Comparison of ENCODE assay signal across 8 cellular contexts in the genomic region with DNA sequence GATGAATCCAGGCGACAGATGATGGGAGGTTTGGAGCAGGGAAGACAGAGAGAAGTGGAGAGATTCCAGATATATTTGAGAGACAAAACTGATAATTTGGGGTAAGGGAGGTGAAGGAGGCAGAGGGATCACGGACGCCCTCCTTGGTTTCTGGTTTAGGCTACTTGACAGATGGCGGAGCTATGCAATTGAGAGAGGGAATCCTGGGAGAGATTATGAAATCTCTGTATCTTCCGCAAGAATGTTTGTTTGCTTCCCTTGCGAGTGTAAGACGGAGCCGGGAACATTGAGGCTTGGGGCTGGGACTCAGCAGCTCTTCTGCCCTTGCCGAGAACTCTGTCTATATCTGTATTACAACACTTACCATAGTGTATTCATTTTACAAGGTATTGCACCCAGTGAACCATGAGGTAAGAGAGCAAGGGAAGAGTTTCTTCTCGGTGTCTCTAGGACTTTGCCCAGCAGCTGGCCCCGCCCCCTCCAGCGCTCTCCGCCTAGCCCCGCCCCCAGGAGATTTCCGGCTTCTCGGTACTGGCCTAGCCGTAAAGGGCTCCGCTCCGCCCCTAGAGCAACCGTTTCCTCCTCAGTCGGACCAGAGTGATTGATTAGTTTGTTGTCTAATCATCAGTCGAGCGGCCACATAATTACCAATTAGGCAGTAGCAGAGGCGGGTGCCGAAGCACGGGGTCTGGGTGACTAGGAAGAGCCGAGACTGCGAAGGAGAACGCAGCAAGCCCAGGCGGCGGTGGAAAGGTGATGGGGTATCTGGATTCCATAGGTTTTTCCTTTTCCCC. TPM values are rescaled to one million over a fixed set of nuclear protein-coding genes. Genes with fewer than 3 reads are reported as not detected.
DNase-seq lines count a peak whose midpoint lies in the region; ATAC-seq, FAIRE-seq and TF ChIP-seq lines count a peak whose summit lies in the region.

A gene with protein sequence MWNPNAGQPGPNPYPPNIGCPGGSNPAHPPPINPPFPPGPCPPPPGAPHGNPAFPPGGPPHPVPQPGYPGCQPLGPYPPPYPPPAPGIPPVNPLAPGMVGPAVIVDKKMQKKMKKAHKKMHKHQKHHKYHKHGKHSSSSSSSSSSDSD (plus strand): TSS at position 695 of the 794 bp plus-strand sequence. CDS start 981 bp downstream, outside the sequence.

- DNase-seq in BE2C (peak; percentile 99), GM19239 (ENCODE audit: insufficient read length, low spot score) (peak; percentile 92), NCI-H524 treated with DMSO at 0.1 percent for 48 hours (lab: John Stamatoyannopoulos, UW) (peak; percentile 97), kidney tubule cell (ENCODE audit: low spot score) (peak; percentile 100)
- DNase-seq in activated CD4-positive, alpha-beta T cell treated with anti-CD3 and anti-CD28 coated beads for 4 hours, result peak; percentile 99
- DNase-seq in stimulated activated CD4-positive, alpha-beta T cell treated with anti-CD3 and anti-CD28 coated beads, Interleukin-1b, Interleukin-23, amount 100 ng/mL, for 24 hours (ENCODE audit: low read depth in 4 of 4, low spot score in 1 of 4), result peak; percentile 97 to 99 (median 98)

- H3K36me3 ChIP-seq in BE2C, result peaks cover 7% of the 10 kb centered on the region

- H3K4me3 ChIP-seq in BE2C (ENCODE audit: low read depth, low read length), result peak within 1 kb of the TSS; percentile 93

- ATAC-seq in HG03457 (IDR thresholded peaks at IDR 0.05; ENCODE audit: unreplicated experiment), result peak; percentile 96

- H3K27ac ChIP-seq in cingulate gyrus (ENCODE audit: low read depth, low read length), result peak within 1 kb of the TSS; percentile 93

- no peak for TF ChIP-seq CTCF in BE2C (IDR thresholded peaks at IDR 0.05; ENCODE audit: low read depth, low read length)

- peaks cover 3% of the 10 kb centered on the region for H3K9me3 ChIP-seq in BE2C

- no peaks in the 10 kb centered on the region; the same call in none of the 2 replicates for H3K4me1 ChIP-seq in BE2C

- no peaks in the 10 kb centered on the region for H3K27me3 ChIP-seq in BE2C

- peak; percentile 89 for FAIRE-seq in GM19239 (lab: Jason Lieb, UNC)

RNA-seq across cellular contexts. Expression of the gene that starts here (rescaled TPM):
- 99.5 TPM for polyA plus RNA-seq in BE2C (2012; ENCODE audit: insufficient read depth, insufficient read length, low read depth)

Comparison
In these comparisons a context has a peak if more than half of its experiments do, and no peak if none do; other contexts are left out.
1. Peak in every context shown above with its lines: DNase-seq, ATAC-seq, H3K4me3 ChIP-seq and H3K27ac ChIP-seq.